Comparison of ENCODE assay signal across 16 cellular contexts in genomic region chr22:42880815-42881214, GRCh38. TPM values are rescaled to one million over a fixed set of nuclear protein-coding genes. Genes with fewer than 3 reads are reported as not detected.
DNase-seq lines count a peak whose midpoint lies in the region; ATAC-seq and TF ChIP-seq lines count a peak whose summit lies in the region.
"Had no signal": no experiment of that assay in that cellular context is flagged by ENCODE, and none has a peak within 500 bp of the region (broad histone marks: within the 10 kb centered on the region; RNA-seq: fewer than 3 reads in every experiment).

No MANE protein-coding gene starts in this region.

- no peaks in the 10 kb centered on the region for H3K9me3 Mint-ChIP-seq in type B pancreatic cell
- H3K9me3 Mint-ChIP-seq: activated T-helper 1 cell treated with anti-CD3 and anti-CD28 coated beads, Interleukin-12 subunit alpha, Interleukin-12 subunit beta, Interleukin-2, Interleukin-4 antibody, amounts not matched to agents 30 ng/mL and 10 ng/mL and 1 ng/mL, durations not matched to agents 14 hours and 24 hours and 36 hours; naive B cell had no signal

- H3K4me3 Mint-ChIP-seq in type B pancreatic cell: no peak overlapping the region
- H3K4me3 Mint-ChIP-seq: activated T-helper 1 cell treated with anti-CD3 and anti-CD28 coated beads, Interleukin-12 subunit alpha, Interleukin-12 subunit beta, Interleukin-2, Interleukin-4 antibody, amounts not matched to agents 30 ng/mL and 10 ng/mL and 1 ng/mL, durations not matched to agents 14 hours and 24 hours and 36 hours; naive B cell had no signal

- H3K4me1 Mint-ChIP-seq in type B pancreatic cell (ENCODE audit: unreplicated experiment): no peaks in the 10 kb centered on the region

- TF ChIP-seq CTCF in cardiac muscle cell (IDR thresholded peaks at IDR 0.05; ENCODE audit: low read depth, low read length): peak; percentile 12
- peak; percentile 51 for TF ChIP-seq CTCF in WERI-Rb-1 (IDR thresholded peaks at IDR 0.05; ENCODE audit: low read depth, low read length)
- TF ChIP-seq CTCF in kidney epithelial cell (IDR thresholded peaks at IDR 0.05; ENCODE audit: insufficient read depth, low read length, poor library complexity, severe bottlenecking): peak; percentile 9
- peak; percentile 16 for TF ChIP-seq CTCF in type B pancreatic cell (conservative IDR thresholded peaks at IDR 0.05)

- DNase-seq in cardiac muscle cell (ENCODE audit: low read depth in 1 of 2, low spot score in 1 of 2) (no peak), left ventricle myocardium superior (no peak), WERI-Rb-1 (no peak), kidney epithelial cell (ENCODE audit: low read depth) (no peak), type B pancreatic cell (ENCODE audit: extremely low spot score, unreplicated experiment) (no peak), medulla oblongata (ENCODE audit: extremely low spot score) (no peak)
- DNase-seq: dermis blood vessel endothelial cell, heart right ventricle, left colon, naive B cell, NCI-H82, T-helper 2 cell had no signal

- no peak overlapping the region for H3K27ac ChIP-seq in cardiac muscle cell
- H3K27ac ChIP-seq in WERI-Rb-1: no peak overlapping the region
- H3K27ac ChIP-seq: right atrium auricular region had no signal

- H3K4me1 ChIP-seq in cardiac muscle cell (ENCODE audit: low read depth): peaks cover 6% of the 10 kb centered on the region

- intact Hi-C loops in left ventricle myocardium superior (cut with micrococcal nuclease): no loop called here

- no peaks in the 10 kb centered on the region for H3K27me3 ChIP-seq in cardiac muscle cell
- no peaks in the 10 kb centered on the region for H3K27me3 ChIP-seq in WERI-Rb-1 (ENCODE audit: insufficient read depth, low read depth, severe bottlenecking)
- H3K27me3 ChIP-seq in kidney epithelial cell (ENCODE audit: control insufficient read depth, insufficient read depth, low read length): no peaks in the 10 kb centered on the region
- H3K27me3 ChIP-seq: heart right ventricle, right atrium auricular region had no signal

- H3K4me3 ChIP-seq in cardiac muscle cell: no peak overlapping the region
- no peak overlapping the region for H3K4me3 ChIP-seq in WERI-Rb-1 (ENCODE audit: low read depth, low read length)
- no peak overlapping the region for H3K4me3 ChIP-seq in kidney epithelial cell (ENCODE audit: low read depth, low read length)
- H3K4me3 ChIP-seq: heart right ventricle, right atrium auricular region had no signal

- H3K27ac Mint-ChIP-seq in type B pancreatic cell: no peak overlapping the region
- H3K27ac Mint-ChIP-seq: activated T-helper 1 cell treated with anti-CD3 and anti-CD28 coated beads, Interleukin-12 subunit alpha, Interleukin-12 subunit beta, Interleukin-2, Interleukin-4 antibody, amounts not matched to agents 30 ng/mL and 10 ng/mL and 1 ng/mL, durations not matched to agents 14 hours and 24 hours and 36 hours; naive B cell had no signal

- ATAC-seq in left ventricle myocardium superior (no peak), GM18502 (IDR thresholded peaks at IDR 0.05; ENCODE audit: poor library complexity, unreplicated experiment) (no peak), GM18498 (IDR thresholded peaks at IDR 0.05; ENCODE audit: unreplicated experiment) (no peak)
- ATAC-seq: heart right ventricle, left colon had no signal

- no peaks in the 10 kb centered on the region for H3K27me3 Mint-ChIP-seq in type B pancreatic cell
- H3K27me3 Mint-ChIP-seq: naive B cell had no signal

- peaks cover 4% of the 10 kb centered on the region for H3K36me3 Mint-ChIP-seq in type B pancreatic cell

- H3K36me3 ChIP-seq in cardiac muscle cell (peaks cover 18% of the 10 kb centered on the region), WERI-Rb-1 (peaks cover 73% of the 10 kb centered on the region), kidney epithelial cell (ENCODE audit: control insufficient read depth, insufficient read depth, low read length) (peaks cover 11% of the 10 kb centered on the region)

- no peaks in the 10 kb centered on the region for H3K9me3 ChIP-seq in cardiac muscle cell (ENCODE audit: low read depth)
- no peaks in the 10 kb centered on the region for H3K9me3 ChIP-seq in WERI-Rb-1 (ENCODE audit: severe bottlenecking)
- H3K9me3 ChIP-seq: heart right ventricle, right atrium auricular region had no signal

RNA-seq across cellular contexts. Expression of gene ARFGAP3, which starts 23.7 kb away (rescaled TPM):
- 26.3 and 30.1 TPM in 2 replicates for total RNA-seq in cardiac muscle cell
- 38.2 and 48.6 TPM in 2 replicates for polyA plus RNA-seq in cardiac muscle cell
- 25.8 TPM for total RNA-seq in left ventricle myocardium superior
- total RNA-seq in kidney epithelial cell: 58.7 and 62.0 TPM in 2 replicates
- 29.3 and 34.6 TPM in 2 replicates for total RNA-seq in type B pancreatic cell (ENCODE audit: low replicate concordance)
